Comparison of ENCODE assay signal across 12 cellular contexts in genomic region chr3:212432-212831, GRCh38. TPM values are rescaled to one million over a fixed set of nuclear protein-coding genes. Genes with fewer than 3 reads are reported as not detected.
DNase-seq lines count a peak whose midpoint lies in the region; ATAC-seq and TF ChIP-seq lines count a peak whose summit lies in the region.
"Had no signal": no experiment of that assay in that cellular context is flagged by ENCODE, and none has a peak within 500 bp of the region (broad histone marks: within the 10 kb centered on the region; RNA-seq: fewer than 3 reads in every experiment).

No MANE protein-coding gene starts in this region.

- no peaks in the 10 kb centered on the region for H3K9me3 Mint-ChIP-seq in activated CD8-positive, alpha-beta T cell treated with anti-CD3 and anti-CD28 coated beads for 36 hours
- H3K9me3 Mint-ChIP-seq: nephron; stimulated activated naive CD8-positive, alpha-beta T cell treated with anti-CD3 and anti-CD28 coated beads, Interleukin-15, Interleukin-2, amounts not matched to agents 100 ng/mL and 50 ng/mL, for 24 hours had no signal

- no peak overlapping the region for H3K4me3 ChIP-seq in Karpas-422 (ENCODE audit: low read length)
- no peak overlapping the region for H3K4me3 ChIP-seq in adrenal gland
- H3K4me3 ChIP-seq in SJCRH30 = no peak overlapping the region

- POLR2A ChIA-PET in activated CD8-positive, alpha-beta T cell treated with anti-CD3 and anti-CD28 coated beads for 36 hours (lab: Charles Lee) = no interaction called here

- 43 to 52% (median 48%) methylated on average over 4 of the region's 4 CpGs for WGBS in adrenal gland, 4 donors

- no peaks in the 10 kb centered on the region for H3K36me3 Mint-ChIP-seq in activated CD8-positive, alpha-beta T cell treated with anti-CD3 and anti-CD28 coated beads for 36 hours (ENCODE audit: low read depth)

- H3K27ac Mint-ChIP-seq in activated CD8-positive, alpha-beta T cell treated with anti-CD3 and anti-CD28 coated beads for 36 hours = no peak overlapping the region
- H3K27ac Mint-ChIP-seq: stimulated activated naive CD8-positive, alpha-beta T cell treated with anti-CD3 and anti-CD28 coated beads, Interleukin-15, Interleukin-2, amounts not matched to agents 100 ng/mL and 50 ng/mL, for 24 hours had no signal

- no peaks in the 10 kb centered on the region for H4K20me1 ChIP-seq in Karpas-422 (ENCODE audit: insufficient read depth, low read depth, low read length)

- DNase-seq in Karpas-422 = no peak
- no peak for DNase-seq in activated naive CD4-positive, alpha-beta T cell treated with Interleukin-2 at 50 U/mL for 16 hours
- no peak for DNase-seq in activated CD8-positive, alpha-beta T cell treated with anti-CD3 and anti-CD28 coated beads for 36 hours
- DNase-seq in adrenal gland = no peak
- DNase-seq in SJCRH30 = no peak
- DNase-seq: activated T-cell treated with anti-CD3 and anti-CD28 coated beads for 4 hours, NCI-H1417 had no signal

- H3K9me3 ChIP-seq in Karpas-422 (ENCODE audit: low read length) (no peaks in the 10 kb centered on the region), adrenal gland (replicated peaks in 1 of 3) (no peaks in the 10 kb centered on the region), SJCRH30 (replicated peaks) (no peaks in the 10 kb centered on the region)

- intact Hi-C loops in activated CD8-positive, alpha-beta T cell treated with anti-CD3 and anti-CD28 coated beads for 36 hours (cut with micrococcal nuclease) = no loop called here
- intact Hi-C loops in adrenal gland (cut with DNase I) = no loop called here

- H3K36me3 ChIP-seq in Karpas-422 (ENCODE audit: insufficient read depth, low read length) = no peaks in the 10 kb centered on the region
- H3K36me3 ChIP-seq in adrenal gland (replicated peaks in 1 of 2) = no peaks in the 10 kb centered on the region
- no peaks in the 10 kb centered on the region for H3K36me3 ChIP-seq in SJCRH30

- H3K9me2 ChIP-seq in Karpas-422 (replicated peaks; ENCODE audit: insufficient read depth, low read length) = no peaks in the 10 kb centered on the region

- H3K4me3 Mint-ChIP-seq in activated CD8-positive, alpha-beta T cell treated with anti-CD3 and anti-CD28 coated beads for 36 hours = no peak overlapping the region
- H3K4me3 Mint-ChIP-seq: nephron; stimulated activated naive CD8-positive, alpha-beta T cell treated with anti-CD3 and anti-CD28 coated beads, Interleukin-15, Interleukin-2, amounts not matched to agents 100 ng/mL and 50 ng/mL, for 24 hours had no signal

- H3K9ac ChIP-seq in Karpas-422 (ENCODE audit: low read length) = no peak overlapping the region

- H3K79me2 ChIP-seq in Karpas-422 (ENCODE audit: low read length) = no peaks in the 10 kb centered on the region

- H3K4me1 ChIP-seq in Karpas-422 (ENCODE audit: low read length) (peaks cover 11% of the 10 kb centered on the region), adrenal gland (replicated peaks in 1 of 2) (no peaks in the 10 kb centered on the region), SJCRH30 (no peaks in the 10 kb centered on the region)

- H3K27me3 Mint-ChIP-seq in activated CD8-positive, alpha-beta T cell treated with anti-CD3 and anti-CD28 coated beads for 36 hours = no peaks in the 10 kb centered on the region
- H3K27me3 Mint-ChIP-seq: stimulated activated naive CD8-positive, alpha-beta T cell treated with anti-CD3 and anti-CD28 coated beads, Interleukin-15, Interleukin-2, amounts not matched to agents 100 ng/mL and 50 ng/mL, for 24 hours had no signal

- H3K4me1 Mint-ChIP-seq in activated CD8-positive, alpha-beta T cell treated with anti-CD3 and anti-CD28 coated beads for 36 hours (ENCODE audit: low read depth) = no peaks in the 10 kb centered on the region

- ATAC-seq in GM18502 (IDR thresholded peaks at IDR 0.05; ENCODE audit: poor library complexity, unreplicated experiment) (peak; percentile 99), GM21367 (IDR thresholded peaks at IDR 0.05; ENCODE audit: unreplicated experiment) (peak; percentile 72), HG02981 (IDR thresholded peaks at IDR 0.05; ENCODE audit: unreplicated experiment) (peak; percentile 89)
- no peak for ATAC-seq in activated CD8-positive, alpha-beta T cell treated with anti-CD3 and anti-CD28 coated beads for 36 hours

- no peak overlapping the region for H3K27ac ChIP-seq in Karpas-422 (ENCODE audit: low read length)
- no peak overlapping the region for H3K27ac ChIP-seq in adrenal gland
- no peak overlapping the region for H3K27ac ChIP-seq in SJCRH30

- CTCF ChIA-PET in activated CD8-positive, alpha-beta T cell treated with anti-CD3 and anti-CD28 coated beads for 36 hours (lab: Charles Lee) = no interaction called here

- no peak for TF ChIP-seq POLR2A in adrenal gland (IDR thresholded peaks at IDR 0.05)

- peak overlapping the region; percentile 85 for H2AFZ ChIP-seq in Karpas-422 (ENCODE audit: low read length)

- H3K27me3 ChIP-seq in Karpas-422 (ENCODE audit: low read length) (no peaks in the 10 kb centered on the region), adrenal gland (no peaks in the 10 kb centered on the region), SJCRH30 (no peaks in the 10 kb centered on the region)

- H3K4me2 ChIP-seq in Karpas-422 (ENCODE audit: low read depth, low read length, poor library complexity, severe bottlenecking) = no peak overlapping the region

- no peak for TF ChIP-seq CTCF in activated CD8-positive, alpha-beta T cell treated with anti-CD3 and anti-CD28 coated beads for 36 hours (IDR thresholded peaks at IDR 0.05)
- no peak for TF ChIP-seq CTCF in adrenal gland (IDR thresholded peaks at IDR 0.05)

RNA-seq across cellular contexts. Expression of gene CHL1, which starts 15.9 kb away (rescaled TPM):
- total RNA-seq in Karpas-422 (2014; rRNA removed; shearing (Covaris generic); ENCODE audit: low replicate concordance) = 9.9 and 23.3 TPM in 2 replicates
- total RNA-seq in activated CD8-positive, alpha-beta T cell treated with anti-CD3 and anti-CD28 coated beads for 36 hours = not detected
- total RNA-seq in adrenal gland = 10 to 100 TPM in 4 of 8 donors, 1 to 10 TPM in 4; 2.3 to 28.3 (median 11.3) TPM
- polyA plus RNA-seq in adrenal gland = 1 to 10 TPM in 2 of 3 donors, under 1 TPM in 1; 0.80 to 3.4 (median 2.4) TPM
- total RNA-seq in SJCRH30 (2014; rRNA removed; shearing (Covaris generic)) = not detected in 2 replicates
